In genomic region chr9:130770679-130771442, GRCh38 we compare ENCODE assay signal across 8 cellular contexts.
A peak's percentile ranks its signal among the peaks of the same experiment; 100 is the strongest.
DNase-seq lines count a peak whose midpoint lies in the region; ATAC-seq and TF ChIP-seq lines count a peak whose summit lies in the region.

No MANE protein-coding gene starts in this region.

- H3K4me3 ChIP-seq in fibroblast of mammary gland (ENCODE audit: control insufficient read depth, low read depth, low read length) (no peak overlapping the region), neural progenitor cell (no peak overlapping the region)

- H3K9ac ChIP-seq in neural progenitor cell: no peak overlapping the region

- H3F3A ChIP-seq in neural progenitor cell (ENCODE audit: low read depth): no peaks in the 10 kb centered on the region

- H3K4me3 Mint-ChIP-seq in neural progenitor cell: no peak overlapping the region

- H3K27me3 Mint-ChIP-seq in neural progenitor cell (ENCODE audit: insufficient read depth, low read depth): no peaks in the 10 kb centered on the region

- H2AFZ ChIP-seq in neural progenitor cell (replicated peaks): no peak overlapping the region

- H4K20me1 ChIP-seq in neural progenitor cell (ENCODE audit: low read depth): peaks cover 14% of the 10 kb centered on the region

- no peak for ATAC-seq in GM21619 (IDR thresholded peaks at IDR 0.05; ENCODE audit: unreplicated experiment)

- peak; percentile 27 for DNase-seq in A172 (ENCODE audit: low spot score)
- peak; percentile 23 for DNase-seq in GF-D8 (lab: John Stamatoyannopoulos, UW)
- peak; percentile 4 for DNase-seq in NCI-H128 (lab: John Stamatoyannopoulos, UW; ENCODE audit: unreplicated experiment)
- DNase-seq in SW 1271 (lab: John Stamatoyannopoulos, UW): peak; percentile 21 to 77
- DNase-seq in fibroblast of mammary gland (ENCODE audit: low read depth): peak; percentile 84
- peak; percentile 53 for DNase-seq in neural progenitor cell (ENCODE audit: low spot score)
- DNase-seq in cortex of kidney (lab: John Stamatoyannopoulos, UW): no peak

- H3K36me3 ChIP-seq in neural progenitor cell: no peaks in the 10 kb centered on the region

- peaks cover 18% of the 10 kb centered on the region for H3K4me1 Mint-ChIP-seq in neural progenitor cell

- H3K79me2 ChIP-seq in neural progenitor cell (ENCODE audit: low read depth): peaks cover 62% of the 10 kb centered on the region

- H3K9me3 Mint-ChIP-seq in neural progenitor cell: peaks cover 16% of the 10 kb centered on the region

- H3K27ac ChIP-seq in neural progenitor cell: no peak overlapping the region

- H3K36me3 Mint-ChIP-seq in neural progenitor cell: peaks cover 10% of the 10 kb centered on the region

- no peak overlapping the region for H3K4me2 ChIP-seq in neural progenitor cell

- H3K4me1 ChIP-seq in neural progenitor cell: peaks cover 20% of the 10 kb centered on the region

- TF ChIP-seq CTCF in fibroblast of mammary gland (conservative IDR thresholded peaks at IDR 0.05; ENCODE audit: control insufficient read depth, insufficient read depth, low read depth, low read length): peak; percentile 66
- peak; percentile 72 for TF ChIP-seq CTCF in neural progenitor cell (IDR thresholded peaks at IDR 0.05)

- H3K9me3 ChIP-seq in neural progenitor cell (ENCODE audit: low read depth): peaks cover 7% of the 10 kb centered on the region

- H3K27me3 ChIP-seq in neural progenitor cell: no peaks in the 10 kb centered on the region

- H3K27ac Mint-ChIP-seq in neural progenitor cell: no peak overlapping the region
